8 cellular contexts compared by ENCODE assay signal in the genomic region with DNA sequence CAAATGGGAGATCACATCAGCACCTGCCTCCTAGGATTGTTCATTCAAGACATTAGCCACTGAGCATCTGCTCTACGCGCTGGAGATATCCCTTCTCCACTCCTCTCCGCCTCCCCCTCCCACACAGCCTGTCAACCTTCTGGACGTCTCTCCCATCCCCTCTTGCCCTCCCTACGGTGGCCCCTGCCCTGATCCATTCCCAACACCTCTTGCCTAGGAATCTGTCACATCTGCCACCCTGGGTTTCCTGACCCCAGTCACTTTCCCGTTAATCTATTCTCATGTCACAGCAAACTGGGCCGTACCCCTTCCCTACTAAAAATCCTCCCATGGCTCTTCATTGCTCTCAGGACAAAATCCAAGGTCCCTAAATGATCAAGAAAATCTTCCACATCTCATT. TPM values are rescaled to one million over a fixed set of nuclear protein-coding genes. Genes with fewer than 3 reads are reported as not detected.
DNase-seq lines count a peak whose midpoint lies in the region; FAIRE-seq and TF ChIP-seq lines count a peak whose summit lies in the region.

No MANE protein-coding gene starts in this region.

- DNase-seq in NT2/D1 (ENCODE audit: low read depth, low spot score) (no peak), glutamatergic neuron (peak; percentile 59), NCI-H510A treated with DMSO at 0.1 percent for 48 hours (lab: John Stamatoyannopoulos, UW) (no peak), urothelium cell line (ENCODE audit: low spot score) (no peak), DMS114 treated with DMSO at 0.1 percent for 48 hours (lab: John Stamatoyannopoulos, UW; ENCODE audit: unreplicated experiment) (no peak)
- DNase-seq in activated T-helper 2 cell treated with anti-CD3 and anti-CD28 coated beads, Interferon-gamma antibody, Interleukin-2, Interleukin-4, amounts not matched to agents 10 μg/mL and 5 μg/mL and 100 μg/mL, durations not matched to agents 14 hours and 24 hours and 36 hours (ENCODE audit: low spot score) = no peak

- H3K9ac ChIP-seq in ES-I3 (ENCODE audit: low read depth, low read length) (peak overlapping the region; percentile 97; the same call in 1 of the 2 replicates), NT2/D1 (ENCODE audit: insufficient read length, low read depth) (peak overlapping the region; percentile 83), rectal smooth muscle tissue (ENCODE audit: low read length) (peak overlapping the region; percentile 13)

- H3K36me3 ChIP-seq in ES-I3 (ENCODE audit: insufficient read depth, low read length) = no peaks in the 10 kb centered on the region; the same call in 1 of the 2 replicates
- peaks cover 33% of the 10 kb centered on the region for H3K36me3 ChIP-seq in NT2/D1 (ENCODE audit: insufficient read depth, insufficient read length, low read length)
- peaks cover 8% of the 10 kb centered on the region for H3K36me3 ChIP-seq in rectal smooth muscle tissue (ENCODE audit: control insufficient read depth, insufficient read depth, low read length)

- H3K36me3 Mint-ChIP-seq in glutamatergic neuron (ENCODE audit: unreplicated experiment) = peaks cover 4% of the 10 kb centered on the region
- H3K36me3 Mint-ChIP-seq in activated T-helper 2 cell treated with anti-CD3 and anti-CD28 coated beads, Interferon-gamma antibody, Interleukin-2, Interleukin-4, amounts not matched to agents 10 μg/mL and 5 μg/mL and 100 μg/mL, durations not matched to agents 14 hours and 24 hours and 36 hours (ENCODE audit: low read depth) = peaks cover 19% of the 10 kb centered on the region

- H3K4me1 ChIP-seq in ES-I3 (ENCODE audit: insufficient read depth, low read length) (no peaks in the 10 kb centered on the region), NT2/D1 (ENCODE audit: insufficient read depth, insufficient read length) (no peaks in the 10 kb centered on the region), rectal smooth muscle tissue (ENCODE audit: control insufficient read depth, insufficient read depth, low read length) (peaks cover 5% of the 10 kb centered on the region)

- H3K9me3 Mint-ChIP-seq in glutamatergic neuron (ENCODE audit: unreplicated experiment) = no peaks in the 10 kb centered on the region
- no peaks in the 10 kb centered on the region for H3K9me3 Mint-ChIP-seq in activated T-helper 2 cell treated with anti-CD3 and anti-CD28 coated beads, Interferon-gamma antibody, Interleukin-2, Interleukin-4, amounts not matched to agents 10 μg/mL and 5 μg/mL and 100 μg/mL, durations not matched to agents 14 hours and 24 hours and 36 hours

- peaks cover 6% of the 10 kb centered on the region for H3K27me3 Mint-ChIP-seq in glutamatergic neuron (ENCODE audit: unreplicated experiment)
- H3K27me3 Mint-ChIP-seq in activated T-helper 2 cell treated with anti-CD3 and anti-CD28 coated beads, Interferon-gamma antibody, Interleukin-2, Interleukin-4, amounts not matched to agents 10 μg/mL and 5 μg/mL and 100 μg/mL, durations not matched to agents 14 hours and 24 hours and 36 hours (ENCODE audit: low read depth) = no peaks in the 10 kb centered on the region

- no peak overlapping the region for H3K27ac Mint-ChIP-seq in glutamatergic neuron (ENCODE audit: unreplicated experiment)
- H3K27ac Mint-ChIP-seq in activated T-helper 2 cell treated with anti-CD3 and anti-CD28 coated beads, Interferon-gamma antibody, Interleukin-2, Interleukin-4, amounts not matched to agents 10 μg/mL and 5 μg/mL and 100 μg/mL, durations not matched to agents 14 hours and 24 hours and 36 hours = no peak overlapping the region

- peaks cover 7% of the 10 kb centered on the region for H3K4me1 Mint-ChIP-seq in glutamatergic neuron (ENCODE audit: low read depth, unreplicated experiment)
- peaks cover 5% of the 10 kb centered on the region for H3K4me1 Mint-ChIP-seq in activated T-helper 2 cell treated with anti-CD3 and anti-CD28 coated beads, Interferon-gamma antibody, Interleukin-2, Interleukin-4, amounts not matched to agents 10 μg/mL and 5 μg/mL and 100 μg/mL, durations not matched to agents 14 hours and 24 hours and 36 hours (ENCODE audit: low read depth)

- H3K4me3 ChIP-seq in NT2/D1 (ENCODE audit: insufficient read length, low read depth) (peak overlapping the region; percentile 62), rectal smooth muscle tissue (ENCODE audit: low read length) (peak overlapping the region; percentile 81)

- no peak overlapping the region for H3K4me3 Mint-ChIP-seq in glutamatergic neuron (ENCODE audit: unreplicated experiment)
- no peak overlapping the region for H3K4me3 Mint-ChIP-seq in activated T-helper 2 cell treated with anti-CD3 and anti-CD28 coated beads, Interferon-gamma antibody, Interleukin-2, Interleukin-4, amounts not matched to agents 10 μg/mL and 5 μg/mL and 100 μg/mL, durations not matched to agents 14 hours and 24 hours and 36 hours (ENCODE audit: low read depth)

- H3K27me3 ChIP-seq in NT2/D1 (ENCODE audit: insufficient read depth, insufficient read length) = no peaks in the 10 kb centered on the region
- H3K27me3 ChIP-seq in rectal smooth muscle tissue (ENCODE audit: control insufficient read depth, insufficient read depth, low read length) = no peaks in the 10 kb centered on the region

- no peaks in the 10 kb centered on the region for H3K9me3 ChIP-seq in ES-I3 (ENCODE audit: control insufficient read depth, insufficient read depth, low read length)
- H3K9me3 ChIP-seq in NT2/D1 (ENCODE audit: insufficient read depth, low read length) = no peaks in the 10 kb centered on the region

- H3K27ac ChIP-seq in rectal smooth muscle tissue (ENCODE audit: low read depth, low read length) = no peak overlapping the region

- intact Hi-C loops in activated T-helper 2 cell treated with anti-CD3 and anti-CD28 coated beads, Interferon-gamma antibody, Interleukin-2, Interleukin-4, amounts not matched to agents 10 μg/mL and 5 μg/mL and 100 μg/mL, durations not matched to agents 14 hours and 24 hours and 36 hours (cut with micrococcal nuclease) = loop anchor here (1.0 kb wide), 2 partner anchors 10 to 22 kb away; no protein-coding TSS in a partner anchor

- no peak for TF ChIP-seq CTCF in glutamatergic neuron (IDR thresholded peaks at IDR 0.05; ENCODE audit: partially characterized antibody, unreplicated experiment)

- FAIRE-seq in urothelium cell line (lab: Jason Lieb, UNC) = no peak

RNA-seq across cellular contexts. Expression of gene DYRK1B, which starts 10.3 kb away (rescaled TPM):
- total RNA-seq in glutamatergic neuron (ENCODE audit: unreplicated experiment) = 86.3 TPM
- 6.7 and 7.3 TPM in 2 replicates for total RNA-seq in activated T-helper 2 cell treated with anti-CD3 and anti-CD28 coated beads, Interferon-gamma antibody, Interleukin-2, Interleukin-4, amounts not matched to agents 10 μg/mL and 5 μg/mL and 100 μg/mL, durations not matched to agents 14 hours and 24 hours and 36 hours

RNA-seq across cellular contexts. Expression of gene FBL, which starts 22.5 kb away (rescaled TPM):
- total RNA-seq in glutamatergic neuron (ENCODE audit: unreplicated experiment) = 119 TPM
- total RNA-seq in activated T-helper 2 cell treated with anti-CD3 and anti-CD28 coated beads, Interferon-gamma antibody, Interleukin-2, Interleukin-4, amounts not matched to agents 10 μg/mL and 5 μg/mL and 100 μg/mL, durations not matched to agents 14 hours and 24 hours and 36 hours = 522 and 547 TPM in 2 replicates

RNA-seq across cellular contexts. Expression of gene LEUTX, which starts 45.0 kb away (rescaled TPM):
- 1.6 TPM for total RNA-seq in glutamatergic neuron (ENCODE audit: unreplicated experiment)
- total RNA-seq in activated T-helper 2 cell treated with anti-CD3 and anti-CD28 coated beads, Interferon-gamma antibody, Interleukin-2, Interleukin-4, amounts not matched to agents 10 μg/mL and 5 μg/mL and 100 μg/mL, durations not matched to agents 14 hours and 24 hours and 36 hours = not detected in 2 replicates

Comparison
In these comparisons a context has a peak if more than half of its experiments do, and no peak if none do; other contexts are left out.
1. H3K9ac ChIP-seq: peak in every context shown above with its lines; median percentile 97 in ES-I3; 83 in NT2/D1; 13 in rectal smooth muscle tissue.
2. RNA of gene DYRK1B, which starts 10.3 kb away (total RNA-seq): 86.3 TPM in glutamatergic neuron (single experiment); 6.7 to 7.3 TPM in activated T-helper 2 cell treated with anti-CD3 and anti-CD28 coated beads, Interferon-gamma antibody, Interleukin-2, Interleukin-4, amounts not matched to agents 10 μg/mL and 5 μg/mL and 100 μg/mL, durations not matched to agents 14 hours and 24 hours and 36 hours; every median in the first group is over 10 times any median in the second.